Comparison of ENCODE assay signal across 8 cellular contexts in the genomic region with DNA sequence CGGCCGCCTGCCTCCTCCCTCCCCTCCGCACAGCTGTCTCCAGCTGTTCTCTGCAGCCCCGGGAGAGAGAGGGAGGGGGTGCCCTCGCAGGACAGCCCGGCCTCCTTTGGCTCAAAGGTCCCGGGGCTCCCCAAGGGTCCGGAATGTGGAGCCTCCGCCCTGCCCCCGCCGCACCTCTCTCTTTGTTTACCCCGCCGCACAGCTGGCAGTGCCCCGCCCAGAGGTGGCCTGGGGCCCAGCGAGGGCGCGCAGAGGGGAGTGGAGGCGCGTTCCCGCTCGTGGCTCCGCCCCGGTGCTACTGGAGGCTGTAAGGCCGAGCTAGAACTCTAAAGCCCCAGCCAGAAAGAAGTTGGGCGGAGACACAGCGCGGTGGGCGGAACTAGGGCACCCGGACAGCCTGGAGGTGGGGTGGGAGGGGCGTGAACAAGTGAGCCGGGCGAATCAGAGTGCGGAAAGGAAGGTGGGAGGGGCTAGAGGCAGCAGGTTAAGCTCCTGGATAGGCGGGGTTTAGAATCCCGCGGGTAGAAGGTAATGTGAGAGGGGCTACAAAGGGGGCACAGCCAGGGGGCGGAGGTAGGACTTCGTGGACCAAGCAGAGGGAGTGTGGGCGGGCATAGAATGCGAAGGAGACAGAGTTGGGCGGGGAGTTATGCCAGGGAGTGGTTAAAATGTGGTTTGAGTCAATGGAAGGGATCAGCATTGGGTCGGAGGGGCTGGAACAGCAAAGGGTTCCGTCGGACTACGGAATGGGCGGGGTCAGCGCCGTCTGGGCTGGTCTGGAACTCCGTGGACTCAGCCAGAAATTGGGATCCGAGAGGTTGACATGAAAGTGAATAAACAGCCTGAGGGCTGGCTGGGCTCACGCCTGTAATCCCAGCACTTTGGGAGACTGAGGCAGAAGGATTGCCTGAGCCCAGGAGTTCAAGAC. TPM values are rescaled to one million over a fixed set of nuclear protein-coding genes. Genes with fewer than 3 reads are reported as not detected.
A peak's percentile ranks its signal among the peaks of the same experiment; 100 is the strongest.
DNase-seq lines count a peak whose midpoint lies in the region; ATAC-seq and TF ChIP-seq lines count a peak whose summit lies in the region.

No MANE protein-coding gene starts in this region.

- H3K27me3 ChIP-seq in left ventricle myocardium inferior (ENCODE audit: low read depth) (no peaks in the 10 kb centered on the region), prostate gland (replicated peaks; ENCODE audit: insufficient read depth) (no peaks in the 10 kb centered on the region), upper lobe of right lung (peaks cover 23% of the 10 kb centered on the region)

- H3K4me3 ChIP-seq in GM12864 (ENCODE audit: low read depth, low read length) (peak overlapping the region; percentile 45), left ventricle myocardium inferior (peak overlapping the region; percentile 85), prostate gland (peak overlapping the region; percentile 20 to 30), upper lobe of right lung (peak overlapping the region; percentile 54)

- TF ChIP-seq CTCF in GM12864 (IDR thresholded peaks at IDR 0.05; ENCODE audit: low read depth, low read length, missing control alignments) (no peak), left ventricle myocardium inferior (IDR thresholded peaks at IDR 0.05; ENCODE audit: borderline replicate concordance) (peak; percentile 12), prostate gland (IDR thresholded peaks at IDR 0.05) (peak in 1 of 4 experiments; percentile 12), upper lobe of right lung (IDR thresholded peaks at IDR 0.05) (no peak)

- peak; percentile 81 for TF ChIP-seq POLR2A in prostate gland (IDR thresholded peaks at IDR 0.05)

- intact Hi-C loops in left ventricle myocardium inferior (cut with micrococcal nuclease) = no loop called here
- intact Hi-C loops in prostate gland (cut with DNase I) = loop anchor here (2.0 to 10.0 kb wide), 2 partner anchors 31 to 139 kb away; a partner anchor contains a TSS
- intact Hi-C loops in upper lobe of right lung (cut with DNase I) = no loop called here

- H3K27ac ChIP-seq in left ventricle myocardium inferior (replicated peaks) (peak overlapping the region; percentile 93), prostate gland (peak overlapping the region; percentile 81 to 87), upper lobe of right lung (peak overlapping the region; percentile 81)

- DNase-seq in GM12864 (ENCODE audit: low read depth) (peak; percentile 92), NCI-H1436 treated with DMSO at 0.1 percent for 48 hours (lab: John Stamatoyannopoulos, UW) (peak; percentile 94), T-helper 1 cell (peak; percentile 94 to 99 (median 96)), amniotic stem cell (lab: John Stamatoyannopoulos, UW) (peak; percentile 51), left ventricle myocardium inferior (peak; percentile 98), prostate gland (ENCODE audit: low spot score) (peak; percentile 98), upper lobe of right lung (peak; percentile 99)

- ATAC-seq in HG02759 (IDR thresholded peaks at IDR 0.05; ENCODE audit: unreplicated experiment) (peak; percentile 79), upper lobe of right lung (peak; percentile 85)

- H3K9me3 ChIP-seq in left ventricle myocardium inferior (replicated peaks) = no peaks in the 10 kb centered on the region
- H3K9me3 ChIP-seq in prostate gland = no peaks in the 10 kb centered on the region
- H3K9me3 ChIP-seq in upper lobe of right lung = no peaks in the 10 kb centered on the region

- H3K36me3 ChIP-seq in left ventricle myocardium inferior (no peaks in the 10 kb centered on the region), prostate gland (no peaks in the 10 kb centered on the region), upper lobe of right lung (no peaks in the 10 kb centered on the region)

- peaks cover 86% of the 10 kb centered on the region for H3K4me1 ChIP-seq in left ventricle myocardium inferior
- peaks cover 23% of the 10 kb centered on the region for H3K4me1 ChIP-seq in prostate gland (replicated peaks)
- H3K4me1 ChIP-seq in upper lobe of right lung = peaks cover 52% of the 10 kb centered on the region

- 2% methylated on average over 51 of the region's 51 CpGs for WGBS in prostate gland

RNA-seq across cellular contexts. Expression of a gene that starts 2.8 kb away (rescaled TPM):
- total RNA-seq in left ventricle myocardium inferior (260 TPM), prostate gland (100 to 1,000 TPM; 160 to 500 TPM), upper lobe of right lung (430 TPM)

RNA-seq across cellular contexts. Expression of a gene that starts 27.3 kb away (rescaled TPM):
- total RNA-seq in left ventricle myocardium inferior = 14.8 TPM
- total RNA-seq in prostate gland = 10 to 100 TPM; 54.6 to 91.6 TPM
- 68.1 TPM for total RNA-seq in upper lobe of right lung

Comparison
In these comparisons a context has a peak if more than half of its experiments do, and no peak if none do; other contexts are left out.
1. Peak in every context shown above with its lines: DNase-seq, ATAC-seq, H3K4me3 ChIP-seq and H3K27ac ChIP-seq.
2. H3K4me3 ChIP-seq: peak in every context shown above with its lines; median percentile 85 in left ventricle myocardium inferior; 54 in upper lobe of right lung; 45 in GM12864; 25 in prostate gland.